ENCODE assay signal across 19 cellular contexts in the genomic region with DNA sequence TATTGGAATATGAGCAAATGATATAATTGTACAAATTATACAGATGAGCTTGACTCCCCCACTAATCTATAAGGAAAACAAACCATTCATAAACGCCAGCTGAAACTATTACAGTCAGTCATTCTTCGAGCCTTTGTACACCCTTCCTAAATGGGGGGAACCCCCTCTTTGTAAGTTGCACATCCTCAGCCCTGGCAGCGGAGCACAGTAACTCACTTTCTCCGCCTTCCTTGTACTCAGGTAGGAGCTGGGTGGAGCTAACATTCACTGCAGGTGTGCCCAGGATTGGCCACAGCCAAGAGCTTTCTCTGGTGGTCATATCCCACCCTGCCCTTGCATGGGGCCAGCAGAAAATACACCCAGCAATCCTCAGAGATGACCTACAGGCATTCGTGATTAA. TPM values are rescaled to one million over a fixed set of nuclear protein-coding genes. Genes with fewer than 3 reads are reported as not detected.
DNase-seq lines count a peak whose midpoint lies in the region; ATAC-seq and TF ChIP-seq lines count a peak whose summit lies in the region.
"Had no signal": no experiment of that assay in that cellular context is flagged by ENCODE, and none has a peak within 500 bp of the region (broad histone marks: within the 10 kb centered on the region; RNA-seq: fewer than 3 reads in every experiment).

No MANE protein-coding gene starts in this region.

- no peaks in the 10 kb centered on the region for H3K9me3 Mint-ChIP-seq in CD4-positive, CD25-positive, alpha-beta regulatory T cell
- no peaks in the 10 kb centered on the region for H3K9me3 Mint-ChIP-seq in CD8-positive, alpha-beta T cell
- no peaks in the 10 kb centered on the region for H3K9me3 Mint-ChIP-seq in activated CD8-positive, alpha-beta T cell treated with anti-CD3 and anti-CD28 coated beads, Interleukin-2, amount 10 ng/mL, durations not matched to agents 7 days and 5 days (ENCODE audit: insufficient read depth)
- H3K9me3 Mint-ChIP-seq in effector memory CD8-positive, alpha-beta T cell = no peaks in the 10 kb centered on the region

- H3K4me3 ChIP-seq in CD4-positive, CD25-positive, alpha-beta regulatory T cell (ENCODE audit: low read depth, low read length) = no peak overlapping the region
- H3K4me3 ChIP-seq in CD8-positive, alpha-beta T cell (ENCODE audit: low read depth, low read length) = peak overlapping the region; percentile 17
- H3K4me3 ChIP-seq: smooth muscle cell, thoracic aorta had no signal

- no peaks in the 10 kb centered on the region for H3K27me3 ChIP-seq in CD4-positive, CD25-positive, alpha-beta regulatory T cell (ENCODE audit: control insufficient read depth, insufficient read depth, low read length)
- no peaks in the 10 kb centered on the region for H3K27me3 ChIP-seq in CD8-positive, alpha-beta T cell (ENCODE audit: insufficient read depth, low read length)

- no peak overlapping the region for H3K27ac ChIP-seq in CD4-positive, CD25-positive, alpha-beta regulatory T cell (ENCODE audit: insufficient read depth, low read length, poor library complexity, severe bottlenecking)
- peak overlapping the region; percentile 8 for H3K27ac ChIP-seq in CD8-positive, alpha-beta T cell (ENCODE audit: low read depth, low read length)
- H3K27ac ChIP-seq: thoracic aorta had no signal

- no peaks in the 10 kb centered on the region for H3K9me3 ChIP-seq in CD4-positive, CD25-positive, alpha-beta regulatory T cell (ENCODE audit: control insufficient read depth in 2 of 2, low read length in 2 of 2)
- no peaks in the 10 kb centered on the region for H3K9me3 ChIP-seq in CD8-positive, alpha-beta T cell (ENCODE audit: low read length)
- H3K9me3 ChIP-seq: SK-N-SH, thoracic aorta had no signal

- no peak for TF ChIP-seq CTCF in CD8-positive, alpha-beta T cell (IDR thresholded peaks at IDR 0.05)

- H3K27me3 Mint-ChIP-seq in CD4-positive, CD25-positive, alpha-beta regulatory T cell = no peaks in the 10 kb centered on the region
- no peaks in the 10 kb centered on the region for H3K27me3 Mint-ChIP-seq in CD8-positive, alpha-beta T cell (ENCODE audit: low read depth)
- no peaks in the 10 kb centered on the region for H3K27me3 Mint-ChIP-seq in activated CD8-positive, alpha-beta T cell treated with anti-CD3 and anti-CD28 coated beads, Interleukin-2, amount 10 ng/mL, durations not matched to agents 7 days and 5 days (ENCODE audit: low read depth)
- no peaks in the 10 kb centered on the region for H3K27me3 Mint-ChIP-seq in effector memory CD8-positive, alpha-beta T cell

- H3K4me1 Mint-ChIP-seq in CD4-positive, CD25-positive, alpha-beta regulatory T cell = peaks cover 13 to 81% (median 43%) of the 10 kb centered on the region in 4 donors
- peaks cover 77% of the 10 kb centered on the region for H3K4me1 Mint-ChIP-seq in CD8-positive, alpha-beta T cell (ENCODE audit: low read depth)
- peaks cover 85% of the 10 kb centered on the region for H3K4me1 Mint-ChIP-seq in activated CD8-positive, alpha-beta T cell treated with anti-CD3 and anti-CD28 coated beads, Interleukin-2, amount 10 ng/mL, durations not matched to agents 7 days and 5 days (ENCODE audit: low read depth)
- peaks cover 34 to 52% of the 10 kb centered on the region in 2 donors for H3K4me1 Mint-ChIP-seq in effector memory CD8-positive, alpha-beta T cell (ENCODE audit: low read depth in 2 of 2)

- peak in 1 of 3 donors; percentile 26 for DNase-seq in CD4-positive, CD25-positive, alpha-beta regulatory T cell
- peak in 4 of 7 experiments; percentile 26 to 55 (median 38) for DNase-seq in CD8-positive, alpha-beta T cell
- no peak for DNase-seq in activated CD8-positive, alpha-beta T cell treated with anti-CD3 and anti-CD28 coated beads, Interleukin-2, amount 10 ng/mL, durations not matched to agents 7 days and 5 days
- DNase-seq in effector memory CD8-positive, alpha-beta T cell = no peak
- DNase-seq in putamen (ENCODE audit: low spot score) = no peak
- DNase-seq in NCI-H226 = no peak
- no peak for DNase-seq in globus pallidus (ENCODE audit: low spot score)
- DNase-seq: aorta; DND-41; effector CD4-positive, alpha-beta T cell; GOT3; hypothalamus; islet precursor cell; NCI-H1436 treated with DMSO at 0.1 percent for 48 hours; NCI-H526 treated with DMSO at 0.1 percent for 48 hours; SK-N-SH had no signal

- ATAC-seq in CD4-positive, CD25-positive, alpha-beta regulatory T cell (ENCODE audit: low read depth in 2 of 2) = peak in 1 of 2 donors; percentile 27
- peak; percentile 67 for ATAC-seq in CD8-positive, alpha-beta T cell
- ATAC-seq in activated CD8-positive, alpha-beta T cell treated with anti-CD3 and anti-CD28 coated beads, Interleukin-2, amount 10 ng/mL, durations not matched to agents 7 days and 5 days = no peak
- no peak for ATAC-seq in effector memory CD8-positive, alpha-beta T cell (replicated peaks)
- ATAC-seq: esophagus mucosa had no signal

- POLR2A ChIA-PET in CD8-positive, alpha-beta T cell (lab: Charles Lee) = no interaction called here
- POLR2A ChIA-PET in activated CD8-positive, alpha-beta T cell treated with anti-CD3 and anti-CD28 coated beads, Interleukin-2, amount 10 ng/mL, durations not matched to agents 7 days and 5 days (lab: Charles Lee) = no interaction called here

- no peaks in the 10 kb centered on the region for H3K36me3 Mint-ChIP-seq in CD4-positive, CD25-positive, alpha-beta regulatory T cell
- no peaks in the 10 kb centered on the region for H3K36me3 Mint-ChIP-seq in CD8-positive, alpha-beta T cell
- peaks cover 16% of the 10 kb centered on the region for H3K36me3 Mint-ChIP-seq in activated CD8-positive, alpha-beta T cell treated with anti-CD3 and anti-CD28 coated beads, Interleukin-2, amount 10 ng/mL, durations not matched to agents 7 days and 5 days (ENCODE audit: low read depth)
- no peaks in the 10 kb centered on the region for H3K36me3 Mint-ChIP-seq in effector memory CD8-positive, alpha-beta T cell (ENCODE audit: insufficient read depth)

- H3K4me3 Mint-ChIP-seq in CD4-positive, CD25-positive, alpha-beta regulatory T cell = peak overlapping the region in 3 of 4 donors; percentile 25 to 86 (median 29)
- H3K4me3 Mint-ChIP-seq in CD8-positive, alpha-beta T cell = peak overlapping the region; percentile 74
- peak overlapping the region; percentile 82 for H3K4me3 Mint-ChIP-seq in activated CD8-positive, alpha-beta T cell treated with anti-CD3 and anti-CD28 coated beads, Interleukin-2, amount 10 ng/mL, durations not matched to agents 7 days and 5 days
- H3K4me3 Mint-ChIP-seq in effector memory CD8-positive, alpha-beta T cell = peak overlapping the region in 1 of 2 donors; percentile 4

- peaks cover 70% of the 10 kb centered on the region for H3K4me1 ChIP-seq in CD4-positive, CD25-positive, alpha-beta regulatory T cell (ENCODE audit: control insufficient read depth, insufficient read depth, low read length, poor library complexity, severe bottlenecking)
- peaks cover 86% of the 10 kb centered on the region for H3K4me1 ChIP-seq in CD8-positive, alpha-beta T cell (ENCODE audit: insufficient read depth, low read length)

- H3K36me3 ChIP-seq in CD4-positive, CD25-positive, alpha-beta regulatory T cell (ENCODE audit: control insufficient read depth, insufficient read depth, low read length) = no peaks in the 10 kb centered on the region
- H3K36me3 ChIP-seq in CD8-positive, alpha-beta T cell (ENCODE audit: insufficient read depth, low read length) = no peaks in the 10 kb centered on the region
- H3K36me3 ChIP-seq: thoracic aorta had no signal

- peak overlapping the region; percentile 91 to 97 (median 96) for H3K27ac Mint-ChIP-seq in CD4-positive, CD25-positive, alpha-beta regulatory T cell
- H3K27ac Mint-ChIP-seq in CD8-positive, alpha-beta T cell = peak overlapping the region; percentile 94
- peak overlapping the region; percentile 95 for H3K27ac Mint-ChIP-seq in activated CD8-positive, alpha-beta T cell treated with anti-CD3 and anti-CD28 coated beads, Interleukin-2, amount 10 ng/mL, durations not matched to agents 7 days and 5 days
- H3K27ac Mint-ChIP-seq in effector memory CD8-positive, alpha-beta T cell = peak overlapping the region; percentile 67 to 73

- CTCF ChIA-PET in CD8-positive, alpha-beta T cell (lab: Charles Lee) = interaction anchor here (1.1 to 1.8 kb wide), 2 partner anchors 29 to 67 kb away, joined by 3 to 4 read pairs; no protein-coding TSS in a partner anchor
- CTCF ChIA-PET in activated CD8-positive, alpha-beta T cell treated with anti-CD3 and anti-CD28 coated beads, Interleukin-2, amount 10 ng/mL, durations not matched to agents 7 days and 5 days (lab: Charles Lee) = interaction anchor here (1.2 to 1.4 kb wide), 2 partner anchors 28 to 35 kb away, joined by 3 read pairs; no protein-coding TSS in a partner anchor

- intact Hi-C loops in CD8-positive, alpha-beta T cell (cut with DNase I, micrococcal nuclease) = no loop called here

RNA-seq across cellular contexts. Expression of gene PIN1, which starts 28.6 kb away (rescaled TPM):
- total RNA-seq in CD4-positive, CD25-positive, alpha-beta regulatory T cell = 72.0 TPM
- 100 to 1,000 TPM in 3 of 4 donors, 10 to 100 TPM in 1; 87.9 to 135 (median 113) TPM for polyA plus RNA-seq in CD4-positive, CD25-positive, alpha-beta regulatory T cell
- 10 to 100 TPM; 42.4 to 42.7 TPM for total RNA-seq in CD8-positive, alpha-beta T cell
- 100 to 1,000 TPM; 114 to 117 TPM for total RNA-seq in activated CD8-positive, alpha-beta T cell treated with anti-CD3 and anti-CD28 coated beads, Interleukin-2, amount 10 ng/mL, durations not matched to agents 7 days and 5 days

RNA-seq across cellular contexts. Expression of gene UBL5, which starts 36.0 kb away (rescaled TPM):
- 234 TPM for total RNA-seq in CD4-positive, CD25-positive, alpha-beta regulatory T cell
- 100 to 1,000 TPM; 786 to 952 (median 832) TPM for polyA plus RNA-seq in CD4-positive, CD25-positive, alpha-beta regulatory T cell
- 100 to 1,000 TPM; 161 to 173 TPM for total RNA-seq in CD8-positive, alpha-beta T cell
- 100 to 1,000 TPM; 383 to 395 TPM for total RNA-seq in activated CD8-positive, alpha-beta T cell treated with anti-CD3 and anti-CD28 coated beads, Interleukin-2, amount 10 ng/mL, durations not matched to agents 7 days and 5 days

RNA-seq across cellular contexts. Expression of gene FBXL12, which starts 44.9 kb away (rescaled TPM):
- total RNA-seq in CD4-positive, CD25-positive, alpha-beta regulatory T cell = 34.8 TPM
- 10 to 100 TPM in 1 of 4 donors, 1 to 10 TPM in 3; 7.8 to 15.9 (median 9.5) TPM for polyA plus RNA-seq in CD4-positive, CD25-positive, alpha-beta regulatory T cell
- 10 to 100 TPM; 38.9 to 41.3 TPM for total RNA-seq in CD8-positive, alpha-beta T cell
- 10 to 100 TPM; 26.4 to 29.0 TPM for total RNA-seq in activated CD8-positive, alpha-beta T cell treated with anti-CD3 and anti-CD28 coated beads, Interleukin-2, amount 10 ng/mL, durations not matched to agents 7 days and 5 days

Comparison
In these comparisons a context has a peak if more than half of its experiments do, and no peak if none do; other contexts are left out.
1. DNase-seq: peak in CD8-positive, alpha-beta T cell (4 of 7); none in activated CD8-positive, alpha-beta T cell treated with anti-CD3 and anti-CD28 coated beads, Interleukin-2, amount 10 ng/mL, durations not matched to agents 7 days and 5 days (single experiment), effector memory CD8-positive, alpha-beta T cell (0 of 3), putamen (single experiment), NCI-H226 (single experiment) and globus pallidus (single experiment).
2. Peak in every context shown above with its lines, with median percentiles within 50 percentile points of each other: H3K27ac Mint-ChIP-seq.